In the genomic region with DNA sequence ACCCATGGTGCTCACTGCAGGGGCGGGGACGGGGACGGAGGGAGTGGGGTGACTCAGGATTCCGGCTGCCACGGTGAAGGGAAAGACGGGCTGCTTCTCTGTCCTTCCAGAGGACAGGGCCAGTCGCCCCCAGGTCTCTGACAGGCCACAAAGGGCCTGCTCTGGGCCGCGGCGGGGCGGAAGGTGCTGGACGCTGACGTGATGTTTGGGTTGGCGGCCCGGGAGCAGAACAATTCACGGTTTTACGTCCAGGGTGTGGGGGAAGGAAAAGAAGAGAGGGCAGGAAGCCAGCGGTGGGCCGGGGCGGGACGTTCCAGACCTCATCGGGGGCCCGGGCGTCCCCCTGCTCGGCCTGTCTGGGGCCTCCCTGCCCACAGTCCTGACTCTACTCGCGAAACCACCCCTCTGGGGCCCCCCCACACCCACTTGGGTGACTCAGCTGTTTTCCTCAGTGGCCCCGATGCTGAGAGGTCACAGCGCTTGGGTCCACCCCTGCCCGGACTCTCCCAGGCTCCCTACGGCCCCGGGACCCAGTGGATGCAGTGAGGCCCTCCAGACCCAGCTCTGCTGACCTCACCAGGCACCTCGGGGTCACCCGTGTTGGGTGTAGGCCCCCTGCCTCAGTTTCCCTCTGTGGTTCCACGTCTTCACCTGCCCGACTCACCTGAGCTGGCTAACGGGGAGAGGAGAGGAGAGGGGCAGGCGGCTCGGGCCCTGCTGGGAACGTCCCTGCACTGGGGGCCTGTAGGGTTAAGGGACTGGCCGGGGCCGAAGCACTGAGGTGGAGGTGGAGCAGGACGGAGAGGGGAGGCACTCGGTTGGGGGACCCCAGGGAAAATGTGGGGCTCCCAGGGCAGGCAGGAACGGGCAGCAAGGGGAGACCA, we compare ENCODE assay signal across 1 cellular context.
A peak's percentile ranks its signal among the peaks of the same experiment; 100 is the strongest.
TF ChIP-seq lines count a peak whose summit lies in the region.

No MANE protein-coding gene starts in this region.

TF ChIP-seq in GM12878, 131 proteins besides CTCF, POLR2A, EP300 and RAD21:
- no peak for TF ChIP-seq CHD1 (IDR thresholded peaks at IDR 0.05; ENCODE audit: low read depth, low read length)
- peak; percentile 98 for TF ChIP-seq BACH1 (IDR thresholded peaks at IDR 0.05; ENCODE audit: borderline replicate concordance)
- no peak for TF ChIP-seq ZBED1 (IDR thresholded peaks at IDR 0.05; ENCODE audit: borderline replicate concordance)
- TF ChIP-seq SP1 (IDR thresholded peaks at IDR 0.05; ENCODE audit: low read depth, low read length), result peak; percentile 22
- no peak for TF ChIP-seq FOS (IDR thresholded peaks at IDR 0.05; ENCODE audit: borderline replicate concordance, extremely low read depth, insufficient read length)
- TF ChIP-seq CREB1 (IDR thresholded peaks at IDR 0.05; ENCODE audit: low read depth), result peak; percentile 41; the same call in 1 of the 2 replicates
- no peak for TF ChIP-seq NR2C2 (IDR thresholded peaks at IDR 0.05; ENCODE audit: borderline replicate concordance, control insufficient read depth, insufficient read length, low read depth)
- TF ChIP-seq TBL1XR1 (IDR thresholded peaks at IDR 0.05; ENCODE audit: low read depth, low read length), result peak; percentile 56; the same call in 1 of the 2 replicates
- TF ChIP-seq, protein P1, sequence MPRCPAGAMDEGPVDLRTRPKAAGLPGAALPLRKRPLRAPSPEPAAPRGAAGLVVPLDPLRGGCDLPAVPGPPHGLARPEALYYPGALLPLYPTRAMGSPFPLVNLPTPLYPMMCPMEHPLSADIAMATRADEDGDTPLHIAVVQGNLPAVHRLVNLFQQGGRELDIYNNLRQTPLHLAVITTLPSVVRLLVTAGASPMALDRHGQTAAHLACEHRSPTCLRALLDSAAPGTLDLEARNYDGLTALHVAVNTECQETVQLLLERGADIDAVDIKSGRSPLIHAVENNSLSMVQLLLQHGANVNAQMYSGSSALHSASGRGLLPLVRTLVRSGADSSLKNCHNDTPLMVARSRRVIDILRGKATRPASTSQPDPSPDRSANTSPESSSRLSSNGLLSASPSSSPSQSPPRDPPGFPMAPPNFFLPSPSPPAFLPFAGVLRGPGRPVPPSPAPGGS (IDR thresholded peaks at IDR 0.05; ENCODE audit: borderline replicate concordance, insufficient read depth, low read depth, low read length, poor library complexity, severe bottlenecking), result peak; percentile 51
- peak; percentile 22; the same call in 1 of the 2 replicates for TF ChIP-seq IKZF1 (conservative IDR thresholded peaks at IDR 0.05)
- TF ChIP-seq CREM (IDR thresholded peaks at IDR 0.05; ENCODE audit: low read depth), result peak; percentile 55; the same call in 1 of the 2 replicates
- TF ChIP-seq EGR1 (IDR thresholded peaks at IDR 0.05; ENCODE audit: borderline replicate concordance in 1 of 2, low read depth in 2 of 2, low read length in 2 of 2), result peak in 1 of 2 experiments; percentile 29; a peak in 1 of 3 replicates
- peak; percentile 53 for TF ChIP-seq NR2F1 (conservative IDR thresholded peaks at IDR 0.05)
- TF ChIP-seq EED (IDR thresholded peaks at IDR 0.05; ENCODE audit: low read depth), result 0 out of 2 replicates have a peak, but pooled peaks have one; percentile 35
- 0 out of 2 replicates have a peak, but pooled peaks have one; percentile 12 for TF ChIP-seq TCF12 (IDR thresholded peaks at IDR 0.05; ENCODE audit: low read depth, low read length)
- peak; percentile 78 for TF ChIP-seq RUNX3 (IDR thresholded peaks at IDR 0.05; ENCODE audit: low read length)
- TF ChIP-seq CBFB (IDR thresholded peaks at IDR 0.05; ENCODE audit: low read depth), result 0 out of 2 replicates have a peak, but pooled peaks have one; percentile 46
- no peak for TF ChIP-seq SREBF2 (IDR thresholded peaks at IDR 0.05; ENCODE audit: low read length)
- no peak for TF ChIP-seq MTA3 (IDR thresholded peaks at IDR 0.05; ENCODE audit: borderline replicate concordance, low read length)
- 0 out of 2 replicates have a peak, but pooled peaks have one; percentile 9 for TF ChIP-seq ATF7 (IDR thresholded peaks at IDR 0.05; ENCODE audit: low read depth)
- TF ChIP-seq GABPA (IDR thresholded peaks at IDR 0.05; ENCODE audit: low read depth), result no peak
- no peak for TF ChIP-seq ZBTB40 (IDR thresholded peaks at IDR 0.05; ENCODE audit: borderline replicate concordance)
- TF ChIP-seq, protein P2, sequence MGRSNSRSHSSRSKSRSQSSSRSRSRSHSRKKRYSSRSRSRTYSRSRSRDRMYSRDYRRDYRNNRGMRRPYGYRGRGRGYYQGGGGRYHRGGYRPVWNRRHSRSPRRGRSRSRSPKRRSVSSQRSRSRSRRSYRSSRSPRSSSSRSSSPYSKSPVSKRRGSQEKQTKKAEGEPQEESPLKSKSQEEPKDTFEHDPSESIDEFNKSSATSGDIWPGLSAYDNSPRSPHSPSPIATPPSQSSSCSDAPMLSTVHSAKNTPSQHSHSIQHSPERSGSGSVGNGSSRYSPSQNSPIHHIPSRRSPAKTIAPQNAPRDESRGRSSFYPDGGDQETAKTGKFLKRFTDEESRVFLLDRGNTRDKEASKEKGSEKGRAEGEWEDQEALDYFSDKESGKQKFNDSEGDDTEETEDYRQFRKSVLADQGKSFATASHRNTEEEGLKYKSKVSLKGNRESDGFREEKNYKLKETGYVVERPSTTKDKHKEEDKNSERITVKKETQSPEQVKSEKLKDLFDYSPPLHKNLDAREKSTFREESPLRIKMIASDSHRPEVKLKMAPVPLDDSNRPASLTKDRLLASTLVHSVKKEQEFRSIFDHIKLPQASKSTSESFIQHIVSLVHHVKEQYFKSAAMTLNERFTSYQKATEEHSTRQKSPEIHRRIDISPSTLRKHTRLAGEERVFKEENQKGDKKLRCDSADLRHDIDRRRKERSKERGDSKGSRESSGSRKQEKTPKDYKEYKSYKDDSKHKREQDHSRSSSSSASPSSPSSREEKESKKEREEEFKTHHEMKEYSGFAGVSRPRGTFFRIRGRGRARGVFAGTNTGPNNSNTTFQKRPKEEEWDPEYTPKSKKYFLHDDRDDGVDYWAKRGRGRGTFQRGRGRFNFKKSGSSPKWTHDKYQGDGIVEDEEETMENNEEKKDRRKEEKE (IDR thresholded peaks at IDR 0.05), result no peak
- TF ChIP-seq, protein P3, sequence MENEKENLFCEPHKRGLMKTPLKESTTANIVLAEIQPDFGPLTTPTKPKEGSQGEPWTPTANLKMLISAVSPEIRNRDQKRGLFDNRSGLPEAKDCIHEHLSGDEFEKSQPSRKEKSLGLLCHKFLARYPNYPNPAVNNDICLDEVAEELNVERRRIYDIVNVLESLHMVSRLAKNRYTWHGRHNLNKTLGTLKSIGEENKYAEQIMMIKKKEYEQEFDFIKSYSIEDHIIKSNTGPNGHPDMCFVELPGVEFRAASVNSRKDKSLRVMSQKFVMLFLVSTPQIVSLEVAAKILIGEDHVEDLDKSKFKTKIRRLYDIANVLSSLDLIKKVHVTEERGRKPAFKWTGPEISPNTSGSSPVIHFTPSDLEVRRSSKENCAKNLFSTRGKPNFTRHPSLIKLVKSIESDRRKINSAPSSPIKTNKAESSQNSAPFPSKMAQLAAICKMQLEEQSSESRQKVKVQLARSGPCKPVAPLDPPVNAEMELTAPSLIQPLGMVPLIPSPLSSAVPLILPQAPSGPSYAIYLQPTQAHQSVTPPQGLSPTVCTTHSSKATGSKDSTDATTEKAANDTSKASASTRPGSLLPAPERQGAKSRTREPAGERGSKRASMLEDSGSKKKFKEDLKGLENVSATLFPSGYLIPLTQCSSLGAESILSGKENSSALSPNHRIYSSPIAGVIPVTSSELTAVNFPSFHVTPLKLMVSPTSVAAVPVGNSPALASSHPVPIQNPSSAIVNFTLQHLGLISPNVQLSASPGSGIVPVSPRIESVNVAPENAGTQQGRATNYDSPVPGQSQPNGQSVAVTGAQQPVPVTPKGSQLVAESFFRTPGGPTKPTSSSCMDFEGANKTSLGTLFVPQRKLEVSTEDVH (IDR thresholded peaks at IDR 0.05; ENCODE audit: low read depth, partially characterized antibody), result no peak
